In genomic region chr7:111067251-111067650, GRCh38 we compare ENCODE assay signal across 9 cellular contexts. TPM values are rescaled to one million over a fixed set of nuclear protein-coding genes. Genes with fewer than 3 reads are reported as not detected.
"Had no signal": no experiment of that assay in that cellular context is flagged by ENCODE, and none has a peak within 500 bp of the region (broad histone marks: within the 10 kb centered on the region; RNA-seq: fewer than 3 reads in every experiment).

No MANE protein-coding gene starts in this region.

- H2AFZ ChIP-seq: GM23338 had no signal

- H3K27ac Mint-ChIP-seq: GM23338 had no signal

- H3K4me3 Mint-ChIP-seq: GM23338, H9 had no signal

- FAIRE-seq: H1, H54, HTR-8/SVneo had no signal

- H3K4me3 ChIP-seq: GM23338 had no signal

- ATAC-seq: GM23338 had no signal

- DNase-seq: H9, HCEC 1CT, IMR-90, KBM-7 had no signal

- H3K4me2 ChIP-seq: GM23338 had no signal

RNA-seq across cellular contexts. Expression of gene LRRN3, which starts 23.7 kb away (rescaled TPM):
- total RNA-seq: GM23338, HT-29 had no signal
